ENCODE assay signal across 1 cellular context in genomic region chr17:1829579-1830257, GRCh38.
TF ChIP-seq lines count a peak whose summit lies in the region.

Gene RPA1 (plus strand): TSS chr17:1830005. CDS start chr17:1830094, 89 bp downstream.
Gene SMYD4 (minus strand): TSS chr17:1829902. CDS start chr17:1827994, 1,908 bp downstream.

TF ChIP-seq in HepG2, 621 proteins besides CTCF, POLR2A, EP300 and RAD21 (continued from another document and continues in another):
- TF ChIP-seq KIAA2018 (CRISPR knock-in tag; IDR thresholded peaks at IDR 0.05; ENCODE audit: borderline replicate concordance) (no peak), ZNF264 (CRISPR knock-in tag; IDR thresholded peaks at IDR 0.05) (no peak), ZFYVE20 (CRISPR knock-in tag; IDR thresholded peaks at IDR 0.05; ENCODE audit: borderline replicate concordance, low read depth) (0 out of 2 replicates have a peak, but pooled peaks have one; percentile 37), USF2 (IDR thresholded peaks at IDR 0.05; ENCODE audit: low read depth, low read length) (peak; percentile 90), USF2 (CRISPR knock-in tag; IDR thresholded peaks at IDR 0.05; ENCODE audit: borderline replicate concordance) (no peak; the same call in 1 of the 2 replicates), ATM (IDR thresholded peaks at IDR 0.05; ENCODE audit: borderline replicate concordance) (no peak), ATF6 (CRISPR knock-in tag; conservative IDR thresholded peaks at IDR 0.05) (no peak), MATR3 (CRISPR knock-in tag; IDR thresholded peaks at IDR 0.05) (no peak), PITX1 (CRISPR knock-in tag; IDR thresholded peaks at IDR 0.05) (no peak), RXRB (CRISPR knock-in tag; IDR thresholded peaks at IDR 0.05; ENCODE audit: borderline replicate concordance) (no peak), ZNF615 (CRISPR knock-in tag; IDR thresholded peaks at IDR 0.05; ENCODE audit: borderline replicate concordance) (no peak), ZNF142 (CRISPR knock-in tag; IDR thresholded peaks at IDR 0.05) (peak; percentile 49; the same call in 1 of the 2 replicates), CENPBD1 (CRISPR knock-in tag; IDR thresholded peaks at IDR 0.05; ENCODE audit: borderline replicate concordance, low read depth) (no peak), XRCC5 (optimal IDR thresholded peaks at IDR 0.05; ENCODE audit: low read length) (no peak), ESRRA (CRISPR knock-in tag; IDR thresholded peaks at IDR 0.05; ENCODE audit: low read depth) (no peak), ZNF256 (CRISPR knock-in tag; conservative IDR thresholded peaks at IDR 0.05) (no peak), ZNF280B (CRISPR knock-in tag; IDR thresholded peaks at IDR 0.05; ENCODE audit: borderline replicate concordance) (no peak), ZZZ3 (CRISPR knock-in tag; IDR thresholded peaks at IDR 0.05; ENCODE audit: borderline replicate concordance) (no peak), ZNF703 (CRISPR knock-in tag; IDR thresholded peaks at IDR 0.05; ENCODE audit: borderline replicate concordance) (no peak), GABPA (IDR thresholded peaks at IDR 0.05; ENCODE audit: low read depth, low read length) (no peak), GABPA (CRISPR knock-in tag; IDR thresholded peaks at IDR 0.05; ENCODE audit: low read depth) (no peak), DR1 (CRISPR knock-in tag; IDR thresholded peaks at IDR 0.05) (no peak; the same call in 1 of the 2 replicates), TARDBP (CRISPR knock-in tag; IDR thresholded peaks at IDR 0.05) (no peak), KLF13 (CRISPR knock-in tag; IDR thresholded peaks at IDR 0.05) (no peak), GFI1 (CRISPR knock-in tag; IDR thresholded peaks at IDR 0.05; ENCODE audit: borderline replicate concordance) (no peak), YEATS4 (CRISPR knock-in tag; IDR thresholded peaks at IDR 0.05; ENCODE audit: borderline replicate concordance) (peak; percentile 79), JARID2 (CRISPR knock-in tag; IDR thresholded peaks at IDR 0.05; ENCODE audit: insufficient replicate concordance) (no peak), ZNF30 (CRISPR knock-in tag; IDR thresholded peaks at IDR 0.05) (no peak), NR3C1 (CRISPR knock-in tag; IDR thresholded peaks at IDR 0.05) (no peak), HES4 (CRISPR knock-in tag; IDR thresholded peaks at IDR 0.05; ENCODE audit: borderline replicate concordance) (peak; percentile 81; the same call in 1 of the 2 replicates), PCBP1 (IDR thresholded peaks at IDR 0.05; ENCODE audit: borderline replicate concordance, low read depth, low read length) (no peak), ZNF34 (CRISPR knock-in tag; IDR thresholded peaks at IDR 0.05; ENCODE audit: borderline replicate concordance) (no peak), MLX (CRISPR knock-in tag; IDR thresholded peaks at IDR 0.05) (no peak), DDIT3 (CRISPR knock-in tag; IDR thresholded peaks at IDR 0.05) (no peak), ATF7 (IDR thresholded peaks at IDR 0.05) (no peak), ATF7 (CRISPR knock-in tag; IDR thresholded peaks at IDR 0.05) (no peak), REL (CRISPR knock-in tag; conservative IDR thresholded peaks at IDR 0.05) (no peak; the same call in 1 of the 2 replicates), ZNF644 (CRISPR knock-in tag; IDR thresholded peaks at IDR 0.05; ENCODE audit: low read depth) (no peak), POGZ (CRISPR knock-in tag; IDR thresholded peaks at IDR 0.05) (no peak)
